ENCODE assay signal across 2 cellular contexts in genomic region chr3:12280333-12280732, GRCh38.
TF ChIP-seq lines count a peak whose summit lies in the region.

No MANE protein-coding gene starts in this region.

TF ChIP-seq in A549, 52 proteins besides CTCF, POLR2A, EP300 and RAD21:
- TF ChIP-seq HES2 (IDR thresholded peaks at IDR 0.05) = no peak
- TF ChIP-seq GATA3 (IDR thresholded peaks at IDR 0.05; ENCODE audit: borderline replicate concordance) = no peak
- no peak for TF ChIP-seq ZSCAN20 (CRISPR knock-in tag; IDR thresholded peaks at IDR 0.05)
- TF ChIP-seq BCL3 (IDR thresholded peaks at IDR 0.05) = no peak
- no peak for TF ChIP-seq NFE2L2 (conservative IDR thresholded peaks at IDR 0.05; ENCODE audit: low read length)

TF ChIP-seq in IMR-90, 13 proteins besides CTCF, POLR2A, EP300 and RAD21:
- TF ChIP-seq RFX5 (IDR thresholded peaks at IDR 0.05; ENCODE audit: low read depth, low read length) (no peak), MXI1 (IDR thresholded peaks at IDR 0.05; ENCODE audit: borderline replicate concordance, low read depth, low read length) (no peak), USF2 (IDR thresholded peaks at IDR 0.05; ENCODE audit: low read depth, low read length) (no peak), SMC3 (IDR thresholded peaks at IDR 0.05; ENCODE audit: low read depth, low read length) (no peak), CHD1 (IDR thresholded peaks at IDR 0.05; ENCODE audit: low read depth, low read length) (no peak), FOS (IDR thresholded peaks at IDR 0.05; ENCODE audit: low read depth, low read length) (no peak), CEBPB (IDR thresholded peaks at IDR 0.05; ENCODE audit: low read depth, low read length) (no peak), MAZ (IDR thresholded peaks at IDR 0.05; ENCODE audit: borderline replicate concordance, low read depth, low read length) (no peak), ELK1 (IDR thresholded peaks at IDR 0.05; ENCODE audit: borderline replicate concordance, low read depth, low read length) (no peak), MAFK (IDR thresholded peaks at IDR 0.05; ENCODE audit: low read depth, low read length) (no peak), RCOR1 (IDR thresholded peaks at IDR 0.05; ENCODE audit: insufficient replicate concordance, low read length) (no peak), NFE2L2 (IDR thresholded peaks at IDR 0.05; ENCODE audit: low read depth, low read length) (no peak), BHLHE40 (IDR thresholded peaks at IDR 0.05; ENCODE audit: low read depth, low read length) (no peak)
